Comparison of ENCODE assay signal across 13 cellular contexts in the genomic region with DNA sequence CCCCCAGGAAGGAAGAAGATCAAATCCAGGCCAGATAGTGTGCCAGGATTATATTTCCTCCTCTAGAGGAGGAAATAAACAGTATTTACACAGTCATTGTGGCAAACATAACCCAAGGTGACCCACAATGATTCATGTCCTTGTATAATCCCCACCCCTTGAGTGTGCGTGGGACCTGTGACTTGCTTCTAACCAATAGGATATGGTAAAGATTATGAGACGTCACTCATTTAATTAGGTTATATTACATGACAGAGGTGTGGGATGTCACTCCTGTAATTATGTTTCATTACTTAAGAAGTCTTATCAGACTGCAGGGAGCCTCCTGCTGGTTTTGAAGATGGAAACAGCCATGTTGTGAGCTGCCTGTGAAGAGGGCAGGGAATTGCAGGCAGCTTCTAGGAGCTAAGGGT. TPM values are rescaled to one million over a fixed set of nuclear protein-coding genes. Genes with fewer than 3 reads are reported as not detected.
DNase-seq lines count a peak whose midpoint lies in the region; ATAC-seq and TF ChIP-seq lines count a peak whose summit lies in the region.
"Had no signal": no experiment of that assay in that cellular context is flagged by ENCODE, and none has a peak within 500 bp of the region (broad histone marks: within the 10 kb centered on the region; RNA-seq: fewer than 3 reads in every experiment).

No MANE protein-coding gene starts in this region.

- TF ChIP-seq CTCF in NB4 (IDR thresholded peaks at IDR 0.05; ENCODE audit: low read depth, low read length) = no peak

- intact Hi-C loops in left ventricle myocardium superior (cut with micrococcal nuclease) = no loop called here

- DNase-seq in SIG-M5 treated with dmso at 0.1 percent for 504 hours (lab: John Stamatoyannopoulos, UW; ENCODE audit: unreplicated experiment) (peak; percentile 59), SIG-M5 (lab: John Stamatoyannopoulos, UW) (no peak), NB4 (ENCODE audit: low read depth) (peak; percentile 2), left ventricle myocardium superior (no peak), germinal center (ENCODE audit: low spot score) (no peak)
- no peak for DNase-seq in stimulated activated naive CD8-positive, alpha-beta T cell treated with anti-CD3 and anti-CD28 coated beads, Interleukin-15, Interleukin-2, amounts not matched to agents 100 U/mL and 50 U/mL, for 24 hours
- DNase-seq: activated CD8-positive, alpha-beta memory T cell treated with anti-CD3 and anti-CD28 coated beads, Interleukin-2, amount 50 U/mL, for 48 hours; amygdala; NCI-H446; nephron progenitor cell; tibial artery had no signal

- no peak overlapping the region for H3K4me3 ChIP-seq in NB4 (ENCODE audit: low read depth, low read length)
- H3K4me3 ChIP-seq: tibial artery had no signal

- ATAC-seq in esophagus mucosa (peak; percentile 98), left ventricle myocardium superior (no peak), HG02885 (IDR thresholded peaks at IDR 0.05; ENCODE audit: poor library complexity, unreplicated experiment) (no peak)
- ATAC-seq in stimulated activated naive CD8-positive, alpha-beta T cell treated with anti-CD3 and anti-CD28 coated beads, Interleukin-15, Interleukin-2, amounts not matched to agents 100 U/mL and 50 U/mL, for 24 hours = peak; percentile 43

- TF ChIP-seq POLR2A in NB4 (IDR thresholded peaks at IDR 0.05; ENCODE audit: extremely low read depth, insufficient read length) = no peak

RNA-seq across cellular contexts. Expression of a gene that starts 12.2 kb away (rescaled TPM):
- total RNA-seq in esophagus mucosa (3.3 TPM), left ventricle myocardium superior (0.37 TPM)

Comparison
In these comparisons a context has a peak if more than half of its experiments do, and no peak if none do; other contexts are left out.
1. DNase-seq: peak in SIG-M5 treated with dmso at 0.1 percent for 504 hours (single experiment) and NB4 (single experiment); none in SIG-M5 (single experiment), stimulated activated naive CD8-positive, alpha-beta T cell treated with anti-CD3 and anti-CD28 coated beads, Interleukin-15, Interleukin-2, amounts not matched to agents 100 U/mL and 50 U/mL, for 24 hours (single experiment), left ventricle myocardium superior (single experiment) and germinal center (single experiment).
2. ATAC-seq: peak in esophagus mucosa (single experiment) and stimulated activated naive CD8-positive, alpha-beta T cell treated with anti-CD3 and anti-CD28 coated beads, Interleukin-15, Interleukin-2, amounts not matched to agents 100 U/mL and 50 U/mL, for 24 hours (single experiment); none in left ventricle myocardium superior (single experiment) and HG02885 (single experiment).